In genomic region chr7:116671111-116671510, GRCh38 we compare ENCODE assay signal across 1 cellular context.
TF ChIP-seq lines count a peak whose summit lies in the region.

No MANE protein-coding gene starts in this region.

TF ChIP-seq in GM23338, 12 proteins besides CTCF, POLR2A, EP300 and RAD21 (continued from another document):
- TF ChIP-seq ZNF462 (CRISPR knock-in tag; IDR thresholded peaks at IDR 0.05) (no peak), STAT1 (IDR thresholded peaks at IDR 0.05; ENCODE audit: unreplicated experiment) (no peak), JUNB (IDR thresholded peaks at IDR 0.05; ENCODE audit: unreplicated experiment) (no peak), EZH2phosphoT487 (IDR thresholded peaks at IDR 0.05; ENCODE audit: unreplicated experiment) (no peak), POLR2AphosphoS5 (IDR thresholded peaks at IDR 0.05; ENCODE audit: low read depth) (no peak), CREB1 (CRISPR knock-in tag; IDR thresholded peaks at IDR 0.05; ENCODE audit: low read depth) (no peak), ZNF114 (CRISPR knock-in tag; IDR thresholded peaks at IDR 0.05) (no peak), ETS1 (IDR thresholded peaks at IDR 0.05) (no peak), REST (IDR thresholded peaks at IDR 0.05; ENCODE audit: unreplicated experiment) (no peak), NANOG (IDR thresholded peaks at IDR 0.05; ENCODE audit: borderline replicate concordance) (no peak), EZH2 (IDR thresholded peaks at IDR 0.05; ENCODE audit: low read depth, unreplicated experiment) (no peak)
